ENCODE assay signal across 12 cellular contexts in genomic region chr6:107731422-107732319, GRCh38.
DNase-seq lines count a peak whose midpoint lies in the region; ATAC-seq and TF ChIP-seq lines count a peak whose summit lies in the region.
"Had no signal": no experiment of that assay in that cellular context is flagged by ENCODE, and none has a peak within 500 bp of the region (broad histone marks: within the 10 kb centered on the region; RNA-seq: fewer than 3 reads in every experiment).

No MANE protein-coding gene starts in this region.

- H4K20me1 ChIP-seq in Karpas-422 (ENCODE audit: insufficient read depth, low read depth, low read length): no peaks in the 10 kb centered on the region

- no peak for TF ChIP-seq CTCF in omental fat pad (IDR thresholded peaks at IDR 0.05)

- peak overlapping the region; percentile 48 for H3K4me2 ChIP-seq in Karpas-422 (ENCODE audit: low read depth, low read length, poor library complexity, severe bottlenecking)

- H3K9me2 ChIP-seq in Karpas-422 (replicated peaks; ENCODE audit: insufficient read depth, low read length): no peaks in the 10 kb centered on the region

- no peak for DNase-seq in CD4-positive, CD25-positive, alpha-beta regulatory T cell
- DNase-seq in Karpas-422: no peak
- peak; percentile 36 for DNase-seq in activated naive CD8-positive, alpha-beta T cell treated with anti-CD3 and anti-CD28 coated beads for 36 hours
- no peak for DNase-seq in nucleus accumbens (lab: John Stamatoyannopoulos, UW)
- DNase-seq in omental fat pad (ENCODE audit: low spot score): no peak
- DNase-seq in NCI-H510A treated with DMSO at 0.1 percent for 48 hours (lab: John Stamatoyannopoulos, UW): no peak
- DNase-seq: COR-L47, kidney glomerular epithelial cell, NCI-H2081 treated with DMSO at 0.1 percent for 48 hours, right cardiac atrium had no signal

- H2AFZ ChIP-seq in Karpas-422 (ENCODE audit: low read length): peak overlapping the region; percentile 58; the same call in 1 of the 2 replicates

- H3K27me3 ChIP-seq in CD4-positive, CD25-positive, alpha-beta regulatory T cell (ENCODE audit: control insufficient read depth, insufficient read depth, low read length): no peaks in the 10 kb centered on the region
- H3K27me3 ChIP-seq in Karpas-422 (ENCODE audit: low read length) (no peaks in the 10 kb centered on the region), muscle layer of duodenum (ENCODE audit: low read depth, low read length) (peaks cover 4% of the 10 kb centered on the region)

- H3K4me1 ChIP-seq in CD4-positive, CD25-positive, alpha-beta regulatory T cell (ENCODE audit: control insufficient read depth, insufficient read depth, low read length, poor library complexity, severe bottlenecking): peaks cover 27% of the 10 kb centered on the region
- peaks cover 35% of the 10 kb centered on the region for H3K4me1 ChIP-seq in Karpas-422 (ENCODE audit: low read length)
- H3K4me1 ChIP-seq in muscle layer of duodenum (ENCODE audit: control insufficient read depth in 1 of 2, insufficient read depth in 2 of 2, low read length in 2 of 2): no peaks in the 10 kb centered on the region

- ATAC-seq in CD4-positive, CD25-positive, alpha-beta regulatory T cell (ENCODE audit: low read depth in 2 of 2): peak in 1 of 2 donors; percentile 50
- ATAC-seq in omental fat pad (ENCODE audit: low FRiP score) (no peak), HG03571 (IDR thresholded peaks at IDR 0.05; ENCODE audit: unreplicated experiment) (no peak)
- ATAC-seq: right cardiac atrium had no signal

- no peaks in the 10 kb centered on the region for H3K27me3 Mint-ChIP-seq in CD4-positive, CD25-positive, alpha-beta regulatory T cell
- no peaks in the 10 kb centered on the region for H3K27me3 Mint-ChIP-seq in activated naive CD8-positive, alpha-beta T cell treated with anti-CD3 and anti-CD28 coated beads for 36 hours

- H3K4me1 Mint-ChIP-seq in CD4-positive, CD25-positive, alpha-beta regulatory T cell: peaks cover 19 to 66% (median 30%) of the 10 kb centered on the region in 4 donors
- peaks cover 81% of the 10 kb centered on the region for H3K4me1 Mint-ChIP-seq in activated naive CD8-positive, alpha-beta T cell treated with anti-CD3 and anti-CD28 coated beads for 36 hours

- no peaks in the 10 kb centered on the region for H3K79me2 ChIP-seq in Karpas-422 (ENCODE audit: low read length)

- peak overlapping the region in 2 of 3 donors; percentile 67 to 80 for H3K27ac Mint-ChIP-seq in CD4-positive, CD25-positive, alpha-beta regulatory T cell
- H3K27ac Mint-ChIP-seq in activated naive CD8-positive, alpha-beta T cell treated with anti-CD3 and anti-CD28 coated beads for 36 hours: peak overlapping the region; percentile 89

- no peak overlapping the region for H3K4me3 ChIP-seq in CD4-positive, CD25-positive, alpha-beta regulatory T cell (ENCODE audit: low read depth, low read length)
- H3K4me3 ChIP-seq in Karpas-422 (ENCODE audit: low read length) (no peak overlapping the region; the same call in 1 of the 2 replicates), muscle layer of duodenum (ENCODE audit: low read depth in 1 of 2, low read length in 2 of 2) (peak overlapping the region in 1 of 2 donors; percentile 16)

- H3K9me3 ChIP-seq in CD4-positive, CD25-positive, alpha-beta regulatory T cell (ENCODE audit: control insufficient read depth in 2 of 2, low read length in 2 of 2): no peaks in the 10 kb centered on the region
- H3K9me3 ChIP-seq in Karpas-422 (ENCODE audit: low read length) (no peaks in the 10 kb centered on the region), muscle layer of duodenum (ENCODE audit: control insufficient read depth in 1 of 2, low read length in 2 of 2) (no peaks in the 10 kb centered on the region)

- H3K4me3 Mint-ChIP-seq in CD4-positive, CD25-positive, alpha-beta regulatory T cell: peak overlapping the region in 3 of 4 donors; percentile 28 to 63 (median 57)
- H3K4me3 Mint-ChIP-seq in activated naive CD8-positive, alpha-beta T cell treated with anti-CD3 and anti-CD28 coated beads for 36 hours: peak overlapping the region; percentile 89

- H3K9me3 Mint-ChIP-seq in CD4-positive, CD25-positive, alpha-beta regulatory T cell: no peaks in the 10 kb centered on the region
- H3K9me3 Mint-ChIP-seq in activated naive CD8-positive, alpha-beta T cell treated with anti-CD3 and anti-CD28 coated beads for 36 hours: peaks cover 4% of the 10 kb centered on the region

- H3K27ac ChIP-seq in CD4-positive, CD25-positive, alpha-beta regulatory T cell (ENCODE audit: insufficient read depth, low read length, poor library complexity, severe bottlenecking): no peak overlapping the region
- H3K27ac ChIP-seq in Karpas-422 (ENCODE audit: low read length) (no peak overlapping the region), muscle layer of duodenum (ENCODE audit: low read length) (peak overlapping the region; percentile 52)

- H3K36me3 Mint-ChIP-seq in CD4-positive, CD25-positive, alpha-beta regulatory T cell: peaks cover 24% of the 10 kb centered on the region
- H3K36me3 Mint-ChIP-seq in activated naive CD8-positive, alpha-beta T cell treated with anti-CD3 and anti-CD28 coated beads for 36 hours: peaks cover 21% of the 10 kb centered on the region

- no peaks in the 10 kb centered on the region for H3K36me3 ChIP-seq in CD4-positive, CD25-positive, alpha-beta regulatory T cell (ENCODE audit: control insufficient read depth, insufficient read depth, low read length)
- H3K36me3 ChIP-seq in Karpas-422 (ENCODE audit: insufficient read depth, low read length): no peaks in the 10 kb centered on the region
- no peaks in the 10 kb centered on the region for H3K36me3 ChIP-seq in muscle layer of duodenum (ENCODE audit: control insufficient read depth in 1 of 2, insufficient read depth in 2 of 2, low read length in 2 of 2)

- peak overlapping the region; percentile 23 for H3K9ac ChIP-seq in Karpas-422 (ENCODE audit: low read length)
